Comparison of ENCODE assay signal across 8 cellular contexts in genomic region chr1:108963052-108963686, GRCh38. TPM values are rescaled to one million over a fixed set of nuclear protein-coding genes. Genes with fewer than 3 reads are reported as not detected.
DNase-seq lines count a peak whose midpoint lies in the region; TF ChIP-seq lines count a peak whose summit lies in the region.

A gene with protein sequence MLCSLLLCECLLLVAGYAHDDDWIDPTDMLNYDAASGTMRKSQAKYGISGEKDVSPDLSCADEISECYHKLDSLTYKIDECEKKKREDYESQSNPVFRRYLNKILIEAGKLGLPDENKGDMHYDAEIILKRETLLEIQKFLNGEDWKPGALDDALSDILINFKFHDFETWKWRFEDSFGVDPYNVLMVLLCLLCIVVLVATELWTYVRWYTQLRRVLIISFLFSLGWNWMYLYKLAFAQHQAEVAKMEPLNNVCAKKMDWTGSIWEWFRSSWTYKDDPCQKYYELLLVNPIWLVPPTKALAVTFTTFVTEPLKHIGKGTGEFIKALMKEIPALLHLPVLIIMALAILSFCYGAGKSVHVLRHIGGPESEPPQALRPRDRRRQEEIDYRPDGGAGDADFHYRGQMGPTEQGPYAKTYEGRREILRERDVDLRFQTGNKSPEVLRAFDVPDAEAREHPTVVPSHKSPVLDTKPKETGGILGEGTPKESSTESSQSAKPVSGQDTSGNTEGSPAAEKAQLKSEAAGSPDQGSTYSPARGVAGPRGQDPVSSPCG (minus strand): TSS chr1:108963484. CDS start chr1:108950437, 13,047 bp downstream.

- peak within 1 kb of the TSS; percentile 88 for H2AFZ ChIP-seq in Loucy (ENCODE audit: low read length)

- H3K4me3 ChIP-seq in Loucy (ENCODE audit: low read length, poor library complexity, severe bottlenecking) (peak within 1 kb of the TSS; percentile 80), fibroblast of pulmonary artery (replicated peaks; ENCODE audit: low read depth, low read length) (peak within 1 kb of the TSS; percentile 75)

- TF ChIP-seq CTCF in Loucy (conservative IDR thresholded peaks at IDR 0.05; ENCODE audit: low read length) (no peak), fibroblast of pulmonary artery (IDR thresholded peaks at IDR 0.05; ENCODE audit: low read length, missing control alignments) (no peak), nephron (IDR thresholded peaks at IDR 0.05; ENCODE audit: unreplicated experiment in 3 of 3) (no peak)

- peak within 1 kb of the TSS; percentile 92 to 95 (median 95) for H3K4me3 Mint-ChIP-seq in nephron
- peak within 1 kb of the TSS; percentile 88 for H3K4me3 Mint-ChIP-seq in stimulated activated naive CD8-positive, alpha-beta T cell treated with anti-CD3 and anti-CD28 coated beads, Interleukin-15, Interleukin-2, amounts not matched to agents 100 ng/mL and 50 ng/mL, for 24 hours

- H3K4me1 Mint-ChIP-seq in nephron = peaks cover 13% of the 10 kb centered on the region
- peaks cover 33% of the 10 kb centered on the region for H3K4me1 Mint-ChIP-seq in stimulated activated naive CD8-positive, alpha-beta T cell treated with anti-CD3 and anti-CD28 coated beads, Interleukin-15, Interleukin-2, amounts not matched to agents 100 ng/mL and 50 ng/mL, for 24 hours (ENCODE audit: low read depth)

- no peaks in the 10 kb centered on the region for H3K36me3 ChIP-seq in Loucy (ENCODE audit: insufficient read depth, low read length)

- peak within 1 kb of the TSS; percentile 61 for H3K9ac ChIP-seq in Loucy (ENCODE audit: low read depth, low read length, poor library complexity, severe bottlenecking)

- TF ChIP-seq POLR2A in Raji (IDR thresholded peaks at IDR 0.05; ENCODE audit: insufficient read depth, low read depth, low read length) = peak; percentile 87

- peaks cover 21% of the 10 kb centered on the region for H3K36me3 Mint-ChIP-seq in nephron (ENCODE audit: low read depth)
- peaks cover 27% of the 10 kb centered on the region for H3K36me3 Mint-ChIP-seq in stimulated activated naive CD8-positive, alpha-beta T cell treated with anti-CD3 and anti-CD28 coated beads, Interleukin-15, Interleukin-2, amounts not matched to agents 100 ng/mL and 50 ng/mL, for 24 hours (ENCODE audit: low read depth)

- peak within 1 kb of the TSS; percentile 86 to 96 (median 93) for H3K27ac Mint-ChIP-seq in nephron
- peak within 1 kb of the TSS; percentile 89 for H3K27ac Mint-ChIP-seq in stimulated activated naive CD8-positive, alpha-beta T cell treated with anti-CD3 and anti-CD28 coated beads, Interleukin-15, Interleukin-2, amounts not matched to agents 100 ng/mL and 50 ng/mL, for 24 hours

- H3K9me3 Mint-ChIP-seq in nephron = no peaks in the 10 kb centered on the region
- no peaks in the 10 kb centered on the region for H3K9me3 Mint-ChIP-seq in stimulated activated naive CD8-positive, alpha-beta T cell treated with anti-CD3 and anti-CD28 coated beads, Interleukin-15, Interleukin-2, amounts not matched to agents 100 ng/mL and 50 ng/mL, for 24 hours

- peaks cover 26% of the 10 kb centered on the region for H4K20me1 ChIP-seq in Loucy (ENCODE audit: insufficient read depth, low read length, poor library complexity, severe bottlenecking)

- no peaks in the 10 kb centered on the region for H3K27me3 Mint-ChIP-seq in nephron (ENCODE audit: low read depth)
- peaks cover 5% of the 10 kb centered on the region for H3K27me3 Mint-ChIP-seq in stimulated activated naive CD8-positive, alpha-beta T cell treated with anti-CD3 and anti-CD28 coated beads, Interleukin-15, Interleukin-2, amounts not matched to agents 100 ng/mL and 50 ng/mL, for 24 hours

- H3K79me2 ChIP-seq in Loucy (ENCODE audit: insufficient read depth, low read length) = no peaks in the 10 kb centered on the region

- H3K9me2 ChIP-seq in Loucy (replicated peaks; ENCODE audit: low read depth, low read length) = no peaks in the 10 kb centered on the region

- H3K4me1 ChIP-seq in Loucy (ENCODE audit: insufficient read depth, low read length, poor library complexity, severe bottlenecking) = peaks cover 5% of the 10 kb centered on the region

- peaks cover 69% of the 10 kb centered on the region for H3K27me3 ChIP-seq in Loucy (ENCODE audit: insufficient read depth, low read length, poor library complexity, severe bottlenecking)

- DNase-seq in EH (ENCODE audit: low read depth) (peak; percentile 93), H4 (ENCODE audit: low spot score) (peak; percentile 85), fibroblast of pulmonary artery (ENCODE audit: low read depth) (peak; percentile 91)
- peak; percentile 88 for DNase-seq in activated effector memory CD4-positive, alpha-beta T cell treated with Interleukin-2 at 50 U/mL for 16 hours

- no peaks in the 10 kb centered on the region for H3K9me3 ChIP-seq in Loucy (ENCODE audit: insufficient read depth, low read depth, low read length)

- no peaks in the 10 kb centered on the region for H3F3A ChIP-seq in Loucy (ENCODE audit: low read depth)

- peak within 1 kb of the TSS; percentile 77 for H3K4me2 ChIP-seq in Loucy (ENCODE audit: low read depth, low read length, poor library complexity, severe bottlenecking)

RNA-seq across cellular contexts. Expression of the gene that starts here (rescaled TPM):
- total RNA-seq in H4 (2014; rRNA removed; shearing (Covaris generic)) = 25.4 and 29.5 TPM in 2 replicates

Comparison
In these comparisons a context has a peak if more than half of its experiments do, and no peak if none do; other contexts are left out.
1. Peak in every context shown above with its lines: DNase-seq and H3K4me3 ChIP-seq.